24 cellular contexts compared by ENCODE assay signal in genomic region chr3:176909044-176909443, GRCh38.
"Had no signal": no experiment of that assay in that cellular context is flagged by ENCODE, and none has a peak within 500 bp of the region (broad histone marks: within the 10 kb centered on the region; RNA-seq: fewer than 3 reads in every experiment).

No MANE protein-coding gene starts in this region.

- H3K27ac ChIP-seq: neural progenitor cell, ovary, parathyroid adenoma, psoas muscle, right lobe of liver, sigmoid colon, stomach, thoracic aorta, tibial artery, transverse colon, upper lobe of right lung, uterus had no signal

- H3K4me2 ChIP-seq: neural progenitor cell had no signal

- H3K36me3 ChIP-seq: neural progenitor cell, ovary, right lobe of liver, sigmoid colon, stomach, thoracic aorta, tibial artery, transverse colon, upper lobe of right lung, uterus had no signal

- H3K9me3 ChIP-seq: ovary, psoas muscle, right lobe of liver, sigmoid colon, stomach, thoracic aorta, tibial artery, transverse colon, upper lobe of right lung, uterus had no signal

- DNase-seq: natural killer cell; occipital lobe; ovary; posterior cingulate gyrus; psoas muscle; right cardiac atrium; right lobe of liver; sigmoid colon; small intestine; stimulated activated CD4-positive, alpha-beta T cell treated with anti-CD3 and anti-CD28 coated beads, Interleukin-15, amount 100 ng/mL, for 24 hours; stimulated activated CD4-positive, alpha-beta T cell treated with anti-CD3 and anti-CD28 coated beads, Interleukin-2, amount 100 ng/mL, for 24 hours; stimulated activated CD4-positive, alpha-beta T cell treated with anti-CD3 and anti-CD28 coated beads, Interleukin-2, amount 100 ng/mL, for 48 hours; stimulated activated CD4-positive, alpha-beta T cell treated with anti-CD3 and anti-CD28 coated beads, Interleukin-4, amount 100 ng/mL, for 24 hours; stimulated activated naive B cell treated with anti-CD40 and anti-IgM and Interleukin-4, amounts not matched to agents 10 μg/mL and 1 μg/mL and 100 μg/mL, for 72 hours; stimulated activated naive CD4-positive, alpha-beta T cell treated with Interleukin-2 at 50 U/mL for 16 hours; stomach; tibial artery; transverse colon; upper lobe of right lung; uterus had no signal

- ATAC-seq: natural killer cell; psoas muscle; right cardiac atrium; stimulated activated effector memory CD8-positive, alpha-beta T cell treated with anti-CD3 and anti-CD28 coated beads, Interleukin-12 subunit alpha, Interleukin-12 subunit beta, amount 100 ng/mL, for 72 hours; stimulated activated naive B cell treated with anti-CD40 and anti-IgM and Interleukin-4, amounts not matched to agents 10 μg/mL and 1 μg/mL and 100 μg/mL, for 72 hours; upper lobe of right lung had no signal

- H3K27me3 ChIP-seq: neural progenitor cell, ovary, right lobe of liver, sigmoid colon, stomach, tibial artery, transverse colon, upper lobe of right lung, uterus had no signal

- H3K4me1 ChIP-seq: neural progenitor cell, parathyroid adenoma, psoas muscle, transverse colon, uterus had no signal

- H3K79me2 ChIP-seq: parathyroid adenoma had no signal

- H3K9ac ChIP-seq: neural progenitor cell, parathyroid adenoma had no signal

- H3K4me3 ChIP-seq: neural progenitor cell, ovary, psoas muscle, right lobe of liver, sigmoid colon, stomach, thoracic aorta, tibial artery, transverse colon, upper lobe of right lung, uterus had no signal
